11 cellular contexts compared by ENCODE assay signal in genomic region chr4:139299536-139299935, GRCh38. TPM values are rescaled to one million over a fixed set of nuclear protein-coding genes. Genes with fewer than 3 reads are reported as not detected.
DNase-seq lines count a peak whose midpoint lies in the region; ATAC-seq and TF ChIP-seq lines count a peak whose summit lies in the region.
"Had no signal": no experiment of that assay in that cellular context is flagged by ENCODE, and none has a peak within 500 bp of the region (broad histone marks: within the 10 kb centered on the region; RNA-seq: fewer than 3 reads in every experiment).

No MANE protein-coding gene starts in this region.

- H3K9me3 Mint-ChIP-seq in brain, result peaks cover 0 to 5% (median 2%) of the 10 kb centered on the region in 5 experiments
- no peaks in the 10 kb centered on the region for H3K9me3 Mint-ChIP-seq in natural killer cell treated with Interleukin-12 subunit alpha and Interleukin-12 subunit beta and Interleukin-15 and Interleukin-18, amount 100 ng/mL, for 72 hours

- H3K4me2 ChIP-seq in DND-41 (ENCODE audit: insufficient read depth, low read length) (peak overlapping the region; percentile 66), Loucy (ENCODE audit: low read depth, low read length, poor library complexity, severe bottlenecking) (peak overlapping the region; percentile 78)

- H3K9me3 ChIP-seq in DND-41 (ENCODE audit: insufficient read depth, low read length, severe bottlenecking), result no peaks in the 10 kb centered on the region
- H3K9me3 ChIP-seq in Loucy (ENCODE audit: insufficient read depth, low read depth, low read length), result no peaks in the 10 kb centered on the region
- H3K9me3 ChIP-seq: pancreas had no signal

- H3K9me2 ChIP-seq in Loucy (replicated peaks; ENCODE audit: low read depth, low read length), result no peaks in the 10 kb centered on the region

- H4K20me1 ChIP-seq in DND-41 (ENCODE audit: insufficient read depth, low read length) (peaks cover 28% of the 10 kb centered on the region), Loucy (ENCODE audit: insufficient read depth, low read length, poor library complexity, severe bottlenecking) (peaks cover 28% of the 10 kb centered on the region)

- H3K36me3 ChIP-seq in DND-41 (ENCODE audit: insufficient read depth, low read length) (peaks cover 19% of the 10 kb centered on the region), Loucy (ENCODE audit: insufficient read depth, low read length) (peaks cover under 1% of the 10 kb centered on the region)
- H3K36me3 ChIP-seq: pancreas had no signal

- no peak overlapping the region for H3K4me3 ChIP-seq in DND-41 (ENCODE audit: low read depth in 1 of 2, low read length in 2 of 2)
- peak overlapping the region; percentile 95 for H3K4me3 ChIP-seq in Loucy (ENCODE audit: low read length, poor library complexity, severe bottlenecking)

- H2AFZ ChIP-seq in DND-41 (ENCODE audit: low read depth, low read length) (no peak overlapping the region), Loucy (ENCODE audit: low read length) (no peak overlapping the region)

- H3K4me1 ChIP-seq in DND-41 (ENCODE audit: insufficient read depth, low read length) (peaks cover 56% of the 10 kb centered on the region), Loucy (ENCODE audit: insufficient read depth, low read length, poor library complexity, severe bottlenecking) (peaks cover 52% of the 10 kb centered on the region)

- peaks cover 6% of the 10 kb centered on the region; the same call in 1 of the 2 replicates for H3F3A ChIP-seq in Loucy (ENCODE audit: low read depth)

- H3K27me3 Mint-ChIP-seq in brain, result peaks cover 18% of the 10 kb centered on the region
- no peaks in the 10 kb centered on the region for H3K27me3 Mint-ChIP-seq in natural killer cell treated with Interleukin-12 subunit alpha and Interleukin-12 subunit beta and Interleukin-15 and Interleukin-18, amount 100 ng/mL, for 72 hours

- peaks cover 85% of the 10 kb centered on the region for H3K4me1 Mint-ChIP-seq in brain
- H3K4me1 Mint-ChIP-seq in natural killer cell treated with Interleukin-12 subunit alpha and Interleukin-12 subunit beta and Interleukin-15 and Interleukin-18, amount 100 ng/mL, for 72 hours (ENCODE audit: low read depth in 2 of 2), result peaks cover 30 to 52% of the 10 kb centered on the region in 2 donors

- DNase-seq in DND-41, result no peak
- DNase-seq in natural killer cell treated with Interleukin-12 subunit alpha and Interleukin-12 subunit beta and Interleukin-15 and Interleukin-18, amount 100 ng/mL, for 72 hours (ENCODE audit: low spot score), result no peak
- DNase-seq in DMS 273 (lab: John Stamatoyannopoulos, UW; ENCODE audit: unreplicated experiment), result no peak
- DNase-seq in dedifferentiated amniotic fluid mesenchymal stem cell (ENCODE audit: extremely low spot score), result no peak
- DNase-seq in AML-193 (lab: John Stamatoyannopoulos, UW), result no peak
- DNase-seq: NK-92 treated with Interleukin-12 subunit alpha and Interleukin-12 subunit beta, amount 100 ng/mL, for 24 hours; pancreas had no signal

- H3K4me3 Mint-ChIP-seq in brain, result peak overlapping the region; percentile 90 to 100 (median 98)
- H3K4me3 Mint-ChIP-seq in natural killer cell treated with Interleukin-12 subunit alpha and Interleukin-12 subunit beta and Interleukin-15 and Interleukin-18, amount 100 ng/mL, for 72 hours, result peak overlapping the region; percentile 95

- peak overlapping the region; percentile 91 for H3K9ac ChIP-seq in DND-41 (ENCODE audit: low read depth, low read length)
- H3K9ac ChIP-seq in Loucy (ENCODE audit: low read depth, low read length, poor library complexity, severe bottlenecking), result peak overlapping the region; percentile 92

- no peak overlapping the region; the same call in 1 of the 2 replicates for H3K27ac ChIP-seq in DND-41 (ENCODE audit: low read length)

- ATAC-seq in DND-41 (ENCODE audit: insufficient read depth, low read depth) (no peak), HG03095 (IDR thresholded peaks at IDR 0.05; ENCODE audit: unreplicated experiment) (no peak)
- no peak for ATAC-seq in natural killer cell treated with Interleukin-12 subunit alpha and Interleukin-12 subunit beta and Interleukin-15 and Interleukin-18, amount 100 ng/mL, for 72 hours
- ATAC-seq: pancreas had no signal

- H3K27me3 ChIP-seq in DND-41 (ENCODE audit: insufficient read depth, low read length, poor library complexity), result no peaks in the 10 kb centered on the region
- peaks cover 4% of the 10 kb centered on the region for H3K27me3 ChIP-seq in Loucy (ENCODE audit: insufficient read depth, low read length, poor library complexity, severe bottlenecking)
- H3K27me3 ChIP-seq: pancreas had no signal

- TF ChIP-seq CTCF in DND-41 (IDR thresholded peaks at IDR 0.05; ENCODE audit: borderline replicate concordance, extremely low read depth, low read length, poor library complexity, severe bottlenecking) (no peak), Loucy (conservative IDR thresholded peaks at IDR 0.05; ENCODE audit: low read length) (no peak), brain (conservative IDR thresholded peaks at IDR 0.05) (no peak)

- peaks cover 52% of the 10 kb centered on the region for H3K79me2 ChIP-seq in DND-41 (ENCODE audit: insufficient read depth, low read length)
- H3K79me2 ChIP-seq in Loucy (ENCODE audit: insufficient read depth, low read length), result peaks cover 59% of the 10 kb centered on the region

- H3K36me3 Mint-ChIP-seq in brain, result peaks cover 26% of the 10 kb centered on the region
- peaks cover 6% of the 10 kb centered on the region for H3K36me3 Mint-ChIP-seq in natural killer cell treated with Interleukin-12 subunit alpha and Interleukin-12 subunit beta and Interleukin-15 and Interleukin-18, amount 100 ng/mL, for 72 hours

- peak overlapping the region in 4 of 5 experiments; percentile 94 to 100 (median 97) for H3K27ac Mint-ChIP-seq in brain
- peak overlapping the region; percentile 97 to 99 for H3K27ac Mint-ChIP-seq in natural killer cell treated with Interleukin-12 subunit alpha and Interleukin-12 subunit beta and Interleukin-15 and Interleukin-18, amount 100 ng/mL, for 72 hours

RNA-seq across cellular contexts. Expression of gene NAA15, which starts 1.8 kb away (rescaled TPM):
- polyA plus RNA-seq in brain (ENCODE audit: insufficient read depth, low read depth, low replicate concordance), result 3.8 TPM
- 100 to 1,000 TPM in 1 of 2 donors, 10 to 100 TPM in 1; 71.5 to 100 TPM for total RNA-seq in natural killer cell treated with Interleukin-12 subunit alpha and Interleukin-12 subunit beta and Interleukin-15 and Interleukin-18, amount 100 ng/mL, for 72 hours

RNA-seq across cellular contexts. Expression of gene NDUFC1, which starts 2.7 kb away (rescaled TPM):
- 70.8 TPM for polyA plus RNA-seq in brain (ENCODE audit: insufficient read depth, low read depth, low replicate concordance)
- 10 to 100 TPM; 35.7 to 43.0 TPM for total RNA-seq in natural killer cell treated with Interleukin-12 subunit alpha and Interleukin-12 subunit beta and Interleukin-15 and Interleukin-18, amount 100 ng/mL, for 72 hours

RNA-seq across cellular contexts. Expression of gene MGARP, which starts 19.5 kb away (rescaled TPM):
- 0.41 TPM for polyA plus RNA-seq in brain (ENCODE audit: insufficient read depth, low read depth, low replicate concordance)
- total RNA-seq in natural killer cell treated with Interleukin-12 subunit alpha and Interleukin-12 subunit beta and Interleukin-15 and Interleukin-18, amount 100 ng/mL, for 72 hours, result under 1 TPM in 1 of 2 donors, not detected in 1; 0.21 TPM
- total RNA-seq: HT1080 had no signal
